ENCODE assay signal across 25 cellular contexts in genomic region chr4:106304632-106305031, GRCh38.
"Had no signal": no experiment of that assay in that cellular context is flagged by ENCODE, and none has a peak within 500 bp of the region (broad histone marks: within the 10 kb centered on the region; RNA-seq: fewer than 3 reads in every experiment).

No MANE protein-coding gene starts in this region.

- H3K4me1 Mint-ChIP-seq: nephron had no signal

- H3K4me3 ChIP-seq: coronary artery, left lung, prostate gland, right atrium auricular region, smooth muscle cell, thoracic aorta, tibial nerve, upper lobe of left lung had no signal

- FAIRE-seq: kidney, urothelium cell line had no signal

- ATAC-seq: left cardiac atrium; left lung; naive thymus-derived CD4-positive, alpha-beta T cell; sciatic nerve had no signal

- DNase-seq: dermis blood vessel endothelial cell; effector memory CD4-positive, alpha-beta T cell; head of caudate nucleus; kidney; left cardiac atrium; left lung; mesenchymal stem cell; midbrain; naive thymus-derived CD4-positive, alpha-beta T cell; nucleus accumbens; stimulated activated CD4-positive, alpha-beta T cell treated with anti-CD3 and anti-CD28 coated beads, Interleukin-12 subunit alpha, Interleukin-12 subunit beta, amount 100 ng/mL, for 4 hours; stimulated activated CD4-positive, alpha-beta T cell treated with anti-CD3 and anti-CD28 coated beads, Interleukin-1b, Interleukin-23, amount 100 ng/mL, for 48 hours; stimulated activated CD4-positive, alpha-beta T cell treated with anti-CD3 and anti-CD28 coated beads, Interleukin-4, amount 100 ng/mL, for 1 hour; stimulated activated CD8-positive, alpha-beta memory T cell treated with anti-CD3 and anti-CD28 coated beads, Interleukin-4, amount 100 ng/mL, for 48 hours; stimulated activated naive CD4-positive, alpha-beta T cell treated with Interleukin-2 at 50 U/mL for 16 hours; upper lobe of left lung had no signal

- H3K9me3 Mint-ChIP-seq: naive thymus-derived CD4-positive, alpha-beta T cell; nephron had no signal

- H3K4me3 Mint-ChIP-seq: naive thymus-derived CD4-positive, alpha-beta T cell; nephron had no signal

- H3K27ac Mint-ChIP-seq: nephron had no signal

- H3K27ac ChIP-seq: coronary artery, left lung, prostate gland, right atrium auricular region, thoracic aorta, tibial nerve, upper lobe of left lung had no signal

- H3K4me1 ChIP-seq: left lung, prostate gland, right atrium auricular region, upper lobe of left lung had no signal

- H3K9me3 ChIP-seq: left lung, prostate gland, right atrium auricular region, thoracic aorta, tibial nerve, upper lobe of left lung had no signal

- H3K27me3 Mint-ChIP-seq: naive thymus-derived CD4-positive, alpha-beta T cell had no signal

- H3K27me3 ChIP-seq: left lung, right atrium auricular region, tibial nerve, upper lobe of left lung had no signal

- H3K36me3 ChIP-seq: prostate gland, right atrium auricular region, thoracic aorta had no signal
